ENCODE assay signal across 8 cellular contexts in the genomic region with DNA sequence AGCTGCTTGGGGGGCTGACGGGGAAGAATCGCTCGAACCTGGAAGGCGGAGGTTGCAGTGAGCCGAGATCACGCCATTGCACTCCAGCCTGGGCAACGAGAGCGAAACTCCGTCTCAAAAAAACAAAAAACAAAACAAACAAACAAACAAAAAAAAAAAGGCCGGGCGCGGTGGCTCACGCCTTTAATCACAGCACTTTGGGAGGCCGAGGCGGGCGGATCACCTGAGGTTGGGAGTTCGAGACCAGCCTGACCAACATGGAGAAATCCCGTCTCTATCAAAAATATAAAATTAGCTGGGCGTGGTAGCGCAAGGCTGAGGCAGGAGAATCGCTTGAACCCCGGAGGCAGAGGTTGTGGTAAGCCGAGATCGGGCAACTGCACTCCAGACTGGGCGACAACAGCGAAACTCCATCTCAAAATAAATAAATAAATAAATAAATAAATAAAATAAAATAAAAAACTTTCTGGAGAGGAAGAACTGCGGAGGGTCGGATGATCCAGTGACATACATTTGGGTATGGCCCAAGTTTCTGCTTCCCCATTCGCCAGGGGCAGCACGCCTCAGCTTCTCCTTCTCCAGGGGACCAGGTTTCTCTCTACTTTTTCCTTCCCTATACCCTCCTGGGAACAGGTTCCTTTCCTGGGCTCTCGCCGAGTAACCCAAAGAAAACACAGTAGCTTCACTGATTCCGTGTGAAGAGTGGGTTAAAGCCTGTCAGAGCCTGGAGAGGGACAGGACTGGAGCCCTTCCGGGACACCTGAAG. TPM values are rescaled to one million over a fixed set of nuclear protein-coding genes. Genes with fewer than 3 reads are reported as not detected.
DNase-seq lines count a peak whose midpoint lies in the region; ATAC-seq, FAIRE-seq and TF ChIP-seq lines count a peak whose summit lies in the region.
"Not testable (repeated sequence)": the region's sequence is repeated elsewhere in the genome, so short reads cannot be mapped to it uniquely, and the experiment has no call there.

No MANE protein-coding gene starts in this region.

- not testable (repeated sequence) for H3K9me3 ChIP-seq in lung (ENCODE audit: control insufficient read depth in 2 of 2, insufficient read depth in 1 of 2, low read length in 1 of 2); prostate gland; vagina

- peak overlapping the region; percentile 95 for H3K4me3 Mint-ChIP-seq in T-helper 2 cell treated with Interferon-gamma antibody and Interleukin-4, amounts not matched to agents 5 μg/mL and 100 μg/mL, for 36 hours

- peaks cover 26% of the 10 kb centered on the region for H3K4me1 Mint-ChIP-seq in T-helper 2 cell treated with Interferon-gamma antibody and Interleukin-4, amounts not matched to agents 5 μg/mL and 100 μg/mL, for 36 hours (ENCODE audit: low read depth)

- intact Hi-C loops in prostate gland (cut with DNase I) = not testable (repeated sequence)
- intact Hi-C loops in vagina (cut with DNase I) = loop anchor here (5.0 kb wide), 1 partner anchor 1808 kb away; no protein-coding TSS in a partner anchor

- in situ Hi-C loops in astrocyte of the cerebellum (cut with HindIII; ENCODE audit: low sequenced_read_pairs) = not testable (repeated sequence)

- H3K27me3 ChIP-seq in lung (ENCODE audit: control insufficient read depth, insufficient read depth); prostate gland (replicated peaks; ENCODE audit: insufficient read depth); vagina: not testable (repeated sequence)

- peak; percentile 38 for FAIRE-seq in GM12892 (lab: Jason Lieb, UNC)

- not testable (repeated sequence) for H3K4me1 ChIP-seq in lung (ENCODE audit: control insufficient read depth in 2 of 2, insufficient read depth in 2 of 2, low read length in 2 of 2); prostate gland (replicated peaks)
- H3K4me1 ChIP-seq in vagina = peaks cover 37% of the 10 kb centered on the region

- H3K9me3 Mint-ChIP-seq in T-helper 2 cell treated with Interferon-gamma antibody and Interleukin-4, amounts not matched to agents 5 μg/mL and 100 μg/mL, for 36 hours = not testable (repeated sequence)

- H3K4me3 ChIP-seq in astrocyte of the cerebellum (ENCODE audit: low read depth, low read length) (peak overlapping the region; percentile 95), fibroblast of pulmonary artery (replicated peaks; ENCODE audit: low read depth, low read length) (peak overlapping the region; percentile 79), lung (peak overlapping the region; percentile 75), prostate gland (peak overlapping the region; percentile 82 to 90), vagina (peak overlapping the region; percentile 68 to 90)

- 67 to 68% methylated on average over 34 of the region's 34 CpGs for WGBS in lung, 2 donors
- 71% methylated on average over 33 of the region's 34 CpGs for WGBS in prostate gland

- peak overlapping the region; percentile 87 to 93 for H3K27ac ChIP-seq in lung (ENCODE audit: low read depth in 1 of 2, low read length in 1 of 2)
- H3K27ac ChIP-seq in prostate gland = peak overlapping the region; percentile 86 to 94
- H3K27ac ChIP-seq in vagina = peak overlapping the region; percentile 80

- DNase-seq in GM12892 (ENCODE audit: insufficient read length); T-helper 2 cell treated with Interferon-gamma antibody and Interleukin-4, amounts not matched to agents 5 μg/mL and 100 μg/mL, for 36 hours (ENCODE audit: low spot score); astrocyte of the cerebellum (ENCODE audit: low read depth); vagina (ENCODE audit: extremely low spot score in 2 of 2): not testable (repeated sequence)
- DNase-seq in MV-4-11 (lab: John Stamatoyannopoulos, UW) (peak; percentile 45), fibroblast of pulmonary artery (ENCODE audit: low read depth) (peak; percentile 31), lung (ENCODE audit: low spot score) (peak; percentile 35), prostate gland (ENCODE audit: low spot score) (peak; percentile 13)

- H3K27ac Mint-ChIP-seq in T-helper 2 cell treated with Interferon-gamma antibody and Interleukin-4, amounts not matched to agents 5 μg/mL and 100 μg/mL, for 36 hours = peak overlapping the region; percentile 97

- TF ChIP-seq CTCF in astrocyte of the cerebellum (IDR thresholded peaks at IDR 0.05; ENCODE audit: low read depth, low read length, missing control alignments); fibroblast of pulmonary artery (IDR thresholded peaks at IDR 0.05; ENCODE audit: low read length, missing control alignments); lung (IDR thresholded peaks at IDR 0.05; ENCODE audit: control extremely low read depth, extremely low read depth); prostate gland (IDR thresholded peaks at IDR 0.05); vagina (IDR thresholded peaks at IDR 0.05): not testable (repeated sequence)

- H3K36me3 ChIP-seq in lung (ENCODE audit: control insufficient read depth in 2 of 2, insufficient read depth in 2 of 2, low read length in 2 of 2); prostate gland; vagina: not testable (repeated sequence)

- ATAC-seq in lung (ENCODE audit: insufficient read depth, low FRiP score) = peak; percentile 16

- not testable (repeated sequence) for TF ChIP-seq POLR2A in GM12892 (IDR thresholded peaks at IDR 0.05; ENCODE audit: low read depth, low read length); prostate gland (IDR thresholded peaks at IDR 0.05); vagina (IDR thresholded peaks at IDR 0.05)

- not testable (repeated sequence) for H3K27me3 Mint-ChIP-seq in T-helper 2 cell treated with Interferon-gamma antibody and Interleukin-4, amounts not matched to agents 5 μg/mL and 100 μg/mL, for 36 hours (ENCODE audit: low read depth)

- H3K36me3 Mint-ChIP-seq in T-helper 2 cell treated with Interferon-gamma antibody and Interleukin-4, amounts not matched to agents 5 μg/mL and 100 μg/mL, for 36 hours (ENCODE audit: low read depth) = peaks cover 10% of the 10 kb centered on the region

RNA-seq across cellular contexts. Expression of a gene that starts 0.9 kb away (rescaled TPM):
- 16.4 TPM for polyA plus RNA-seq in GM12892 (2012; ENCODE audit: missing spikeins)
- total RNA-seq in lung = 10 to 100 TPM; 23.6 to 23.7 TPM
- 10 to 100 TPM; 14.7 to 17.6 TPM for polyA plus RNA-seq in lung
- total RNA-seq in prostate gland = 10 to 100 TPM; 15.1 to 20.5 TPM
- 26.5 TPM for total RNA-seq in vagina

RNA-seq across cellular contexts. Expression of a gene that starts 10.1 kb away (rescaled TPM):
- polyA plus RNA-seq in GM12892 (2012; ENCODE audit: missing spikeins) = 6.3 TPM
- total RNA-seq in lung (10 to 100 TPM; 11.7 to 28.2 TPM), prostate gland (10 to 100 TPM; 26.1 to 35.9 TPM), vagina (29.7 TPM)
- polyA plus RNA-seq in lung = 10 to 100 TPM; 10.8 to 20.9 TPM
